In the genomic region with DNA sequence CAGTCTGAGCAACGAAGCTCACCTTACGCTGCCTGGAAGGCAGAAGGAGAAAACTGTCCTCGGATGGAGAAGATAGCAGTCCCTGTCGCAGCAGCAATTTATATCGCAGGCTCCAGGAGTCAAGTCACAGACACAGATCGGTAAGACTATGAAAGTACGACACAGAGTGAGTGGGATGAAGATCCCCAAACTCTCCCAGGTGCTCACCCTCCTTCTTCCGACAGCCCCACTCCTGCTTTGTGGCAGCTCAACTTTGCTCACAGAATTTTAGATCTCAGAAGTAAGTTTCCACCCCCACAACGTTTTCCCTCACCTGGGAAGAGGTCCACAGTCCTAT, we compare ENCODE assay signal across 8 cellular contexts. TPM values are rescaled to one million over a fixed set of nuclear protein-coding genes. Genes with fewer than 3 reads are reported as not detected.
A peak's percentile ranks its signal among the peaks of the same experiment; 100 is the strongest.
DNase-seq lines count a peak whose midpoint lies in the region; ATAC-seq and TF ChIP-seq lines count a peak whose summit lies in the region.

No MANE protein-coding gene starts in this region.

- H3K27ac ChIP-seq in mucosa of rectum (ENCODE audit: low read depth in 2 of 2, low read length in 2 of 2), result peak overlapping the region; percentile 69 to 79

- DNase-seq in EL, result peak; percentile 3
- DNase-seq in LNCaP clone FGC (ENCODE audit: low read depth), result no peak
- no peak for DNase-seq in chondrocyte (ENCODE audit: low spot score)
- DNase-seq in globus pallidus (ENCODE audit: low spot score), result no peak
- DNase-seq in NCI-H774 (lab: John Stamatoyannopoulos, UW), result no peak
- DNase-seq in activated gamma-delta T cell (lab: John Stamatoyannopoulos, UW), result no peak

- ATAC-seq in HG02840 (IDR thresholded peaks at IDR 0.05; ENCODE audit: low FRiP score, unreplicated experiment), result no peak

- H3K9me3 Mint-ChIP-seq in chondrocyte (ENCODE audit: low read depth), result no peaks in the 10 kb centered on the region

- no peak for TF ChIP-seq CTCF in LNCaP clone FGC (IDR thresholded peaks at IDR 0.05; ENCODE audit: control insufficient read depth, extremely low read depth, insufficient read depth)
- no peak for TF ChIP-seq CTCF in chondrocyte (IDR thresholded peaks at IDR 0.05)

- H3K27ac Mint-ChIP-seq in chondrocyte (ENCODE audit: unreplicated experiment), result peak overlapping the region; percentile 95

- peak overlapping the region; percentile 98 for H3K4me3 Mint-ChIP-seq in chondrocyte (ENCODE audit: unreplicated experiment)

- peaks cover 7 to 11% of the 10 kb centered on the region in 2 donors for H3K4me1 ChIP-seq in mucosa of rectum (ENCODE audit: control insufficient read depth in 2 of 2, insufficient read depth in 2 of 2, low read length in 2 of 2)

- peaks cover 4 to 28% of the 10 kb centered on the region in 2 donors for H3K36me3 ChIP-seq in mucosa of rectum (ENCODE audit: control insufficient read depth in 2 of 2, insufficient read depth in 2 of 2, low read length in 2 of 2)

- H3K4me3 ChIP-seq in LNCaP clone FGC (ENCODE audit: low read depth, low read length), result peak overlapping the region; percentile 98
- H3K4me3 ChIP-seq in mucosa of rectum (ENCODE audit: low read length in 2 of 2), result peak overlapping the region; percentile 84 to 97

- no peaks in the 10 kb centered on the region for H3K27me3 ChIP-seq in mucosa of rectum (ENCODE audit: control insufficient read depth in 2 of 2, insufficient read depth in 2 of 2, low read length in 2 of 2)

- H3K9me3 ChIP-seq in mucosa of rectum (ENCODE audit: control insufficient read depth in 2 of 2, low read length in 2 of 2), result no peaks in the 10 kb centered on the region

- H3K9ac ChIP-seq in mucosa of rectum (ENCODE audit: low read depth in 1 of 2, low read length in 2 of 2), result peak overlapping the region; percentile 92

- no peaks in the 10 kb centered on the region for H3K27me3 Mint-ChIP-seq in chondrocyte (ENCODE audit: low read depth)

- H3K36me3 Mint-ChIP-seq in chondrocyte (ENCODE audit: low read depth), result peaks cover 6% of the 10 kb centered on the region

- peaks cover 29% of the 10 kb centered on the region for H3K4me1 Mint-ChIP-seq in chondrocyte (ENCODE audit: low read depth)

RNA-seq across cellular contexts. Expression of gene TCTN3, which starts 0.4 kb away (rescaled TPM):
- 32.7 to 54.6 TPM (median 35.8 TPM) in 3 replicates for total RNA-seq in chondrocyte

RNA-seq across cellular contexts. Expression of gene ALDH18A1, which starts 36.8 kb away (rescaled TPM):
- 132 to 200 TPM (median 134 TPM) in 3 replicates for total RNA-seq in chondrocyte
